In the genomic region with DNA sequence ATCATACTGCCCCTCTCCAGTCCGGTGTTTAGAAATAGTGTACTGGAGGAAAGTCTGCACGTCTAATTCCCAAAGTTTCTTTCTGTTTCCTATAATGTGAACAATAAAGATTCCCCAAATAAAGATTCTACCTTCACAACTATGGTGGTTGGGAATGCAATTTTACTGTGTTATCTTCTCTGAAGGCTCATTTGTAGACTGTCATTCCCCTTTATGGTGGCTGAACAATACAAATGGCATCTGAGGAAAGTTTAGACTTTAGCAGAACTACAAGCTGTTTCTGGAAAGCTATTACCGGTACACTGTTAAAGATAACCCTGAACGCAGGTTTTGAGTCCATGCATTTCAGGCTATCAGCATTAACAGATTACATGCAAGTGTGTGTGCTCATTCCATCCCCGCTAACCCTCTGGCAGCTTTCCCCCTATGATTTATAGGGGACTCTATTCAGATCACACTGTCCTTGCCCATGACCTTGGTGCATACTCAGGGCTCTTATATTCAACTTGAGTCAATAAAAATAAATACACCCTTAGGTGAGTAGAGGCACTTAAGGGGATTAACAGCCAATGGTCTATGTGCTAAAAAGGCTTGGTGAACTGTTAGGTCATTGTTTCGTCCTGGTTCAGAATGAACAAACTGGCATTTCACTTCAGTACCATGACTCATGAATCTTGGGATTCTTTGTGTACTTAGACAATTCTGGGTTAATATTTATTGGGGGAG, we compare ENCODE assay signal across 10 cellular contexts.
DNase-seq lines count a peak whose midpoint lies in the region; ATAC-seq, FAIRE-seq and TF ChIP-seq lines count a peak whose summit lies in the region.
"Had no signal": no experiment of that assay in that cellular context is flagged by ENCODE, and none has a peak within 500 bp of the region (broad histone marks: within the 10 kb centered on the region; RNA-seq: fewer than 3 reads in every experiment).

No MANE protein-coding gene starts in this region.

- H3K36me3 ChIP-seq in Karpas-422 (ENCODE audit: insufficient read depth, low read length): no peaks in the 10 kb centered on the region

- no peaks in the 10 kb centered on the region for H3K9me2 ChIP-seq in Karpas-422 (replicated peaks; ENCODE audit: insufficient read depth, low read length)

- H3K36me3 Mint-ChIP-seq in immature natural killer cell: no peaks in the 10 kb centered on the region
- no peaks in the 10 kb centered on the region for H3K36me3 Mint-ChIP-seq in nephron progenitor cell (ENCODE audit: low read depth)

- H2AFZ ChIP-seq in Karpas-422 (ENCODE audit: low read length): no peak overlapping the region

- H3K79me2 ChIP-seq in Karpas-422 (ENCODE audit: low read length): no peaks in the 10 kb centered on the region

- H3K9me3 Mint-ChIP-seq in immature natural killer cell (no peaks in the 10 kb centered on the region), nephron progenitor cell (no peaks in the 10 kb centered on the region)

- H3K27ac ChIP-seq in angular gyrus (ENCODE audit: low read depth, low read length) (peak overlapping the region; percentile 65), Karpas-422 (ENCODE audit: low read length) (no peak overlapping the region)

- ATAC-seq in left lobe of liver: peak; percentile 53

- no peaks in the 10 kb centered on the region for H3K27me3 ChIP-seq in Karpas-422 (ENCODE audit: low read length)

- no peak overlapping the region for H3K4me3 Mint-ChIP-seq in immature natural killer cell
- no peak overlapping the region for H3K4me3 Mint-ChIP-seq in nephron progenitor cell

- H3K27ac Mint-ChIP-seq in immature natural killer cell (no peak overlapping the region), nephron progenitor cell (no peak overlapping the region)

- no peaks in the 10 kb centered on the region for H3K4me1 Mint-ChIP-seq in immature natural killer cell
- H3K4me1 Mint-ChIP-seq in nephron progenitor cell: peaks cover 35% of the 10 kb centered on the region

- H3K27me3 Mint-ChIP-seq in immature natural killer cell (ENCODE audit: low read depth in 3 of 3) (peaks cover 0 to 10% (median 0%) of the 10 kb centered on the region in 3 donors), nephron progenitor cell (ENCODE audit: low read depth, poor library complexity) (peaks cover 5% of the 10 kb centered on the region)

- no peak overlapping the region for H3K4me2 ChIP-seq in Karpas-422 (ENCODE audit: low read depth, low read length, poor library complexity, severe bottlenecking)

- H3K4me3 ChIP-seq in AG10803 (ENCODE audit: low read length): no peak overlapping the region
- no peak overlapping the region for H3K4me3 ChIP-seq in Karpas-422 (ENCODE audit: low read length)

- H3K9me3 ChIP-seq in Karpas-422 (ENCODE audit: low read length): no peaks in the 10 kb centered on the region

- H3K9ac ChIP-seq in Karpas-422 (ENCODE audit: low read length): no peak overlapping the region

- TF ChIP-seq CTCF in AG10803 (conservative IDR thresholded peaks at IDR 0.05; ENCODE audit: low read length) (no peak), nephron progenitor cell (IDR thresholded peaks at IDR 0.05) (no peak)

- no peaks in the 10 kb centered on the region for H4K20me1 ChIP-seq in Karpas-422 (ENCODE audit: insufficient read depth, low read depth, low read length)

- H3K4me1 ChIP-seq in Karpas-422 (ENCODE audit: low read length): no peaks in the 10 kb centered on the region

- DNase-seq in AG10803 (ENCODE audit: low read depth) (peak; percentile 41), HTR-8/SVneo (ENCODE audit: insufficient read length, low spot score) (peak; percentile 15), left lobe of liver (ENCODE audit: low spot score) (no peak), immature natural killer cell (no peak), Karpas-422 (no peak), nephron progenitor cell (no peak)
- DNase-seq in stimulated activated CD4-positive, alpha-beta T cell treated with anti-CD3 and anti-CD28 coated beads, Interleukin-2, amount 100 ng/mL, for 48 hours: no peak
- DNase-seq: activated effector memory CD4-positive, alpha-beta T cell treated with anti-CD3 and anti-CD28 coated beads, Interleukin-2, amount 50 U/mL, for 16 hours; DND-41 had no signal

- FAIRE-seq in HTR-8/SVneo (lab: Jason Lieb, UNC): no peak

Comparison
In these comparisons a context has a peak if more than half of its experiments do, and no peak if none do; other contexts are left out.
1. DNase-seq: peak in AG10803 (single experiment) and HTR-8/SVneo (single experiment); none in left lobe of liver (single experiment), stimulated activated CD4-positive, alpha-beta T cell treated with anti-CD3 and anti-CD28 coated beads, Interleukin-2, amount 100 ng/mL, for 48 hours (0 of 2), immature natural killer cell (0 of 3), Karpas-422 (single experiment) and nephron progenitor cell (single experiment).